ENCODE assay signal across 11 cellular contexts in the genomic region with DNA sequence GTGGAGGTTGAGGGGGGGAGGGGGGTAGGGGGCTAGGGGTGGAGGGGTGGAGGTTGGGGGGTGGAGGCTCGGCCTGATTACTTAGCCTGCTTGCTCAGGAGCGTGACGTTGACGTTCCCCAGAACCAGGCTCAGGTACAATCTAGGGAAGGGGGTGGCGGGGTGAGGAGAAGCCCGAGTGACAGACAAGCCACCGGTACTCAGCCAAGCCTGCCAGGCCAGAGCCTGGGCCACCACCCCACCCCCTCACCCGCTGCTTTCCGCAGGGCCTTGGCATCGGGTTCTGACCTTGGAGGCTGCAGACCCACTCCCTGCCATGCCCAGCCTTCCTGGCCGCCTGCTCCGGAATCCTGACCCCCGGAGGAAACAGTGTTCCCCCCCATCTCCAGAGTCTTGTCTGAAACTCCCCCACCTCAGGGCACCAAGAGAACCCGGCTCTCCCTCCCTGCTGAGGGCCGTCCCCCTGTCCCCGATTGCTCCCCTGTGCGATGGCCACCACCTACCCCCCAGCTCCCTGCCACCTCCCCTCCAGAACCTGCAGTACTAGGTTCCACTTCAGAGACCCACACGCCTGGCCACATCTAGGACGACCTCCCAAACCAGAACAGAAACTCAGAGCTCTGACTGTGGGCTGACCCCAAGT. TPM values are rescaled to one million over a fixed set of nuclear protein-coding genes. Genes with fewer than 3 reads are reported as not detected.
A peak's percentile ranks its signal among the peaks of the same experiment; 100 is the strongest.
DNase-seq lines count a peak whose midpoint lies in the region; ATAC-seq and TF ChIP-seq lines count a peak whose summit lies in the region.
"Had no signal": no experiment of that assay in that cellular context is flagged by ENCODE, and none has a peak within 500 bp of the region (broad histone marks: within the 10 kb centered on the region; RNA-seq: fewer than 3 reads in every experiment).

No MANE protein-coding gene starts in this region.

- H3F3A ChIP-seq in SK-N-SH (replicated peaks; ENCODE audit: insufficient read depth), result peaks cover 6% of the 10 kb centered on the region

- H3K36me3 ChIP-seq in SK-N-SH (replicated peaks in 1 of 2; ENCODE audit: control insufficient read depth in 1 of 2, insufficient read depth in 2 of 2, low read length in 1 of 2) (peaks cover 6 to 37% of the 10 kb centered on the region in 2 experiments), upper lobe of right lung (peaks cover 37% of the 10 kb centered on the region)

- peaks cover 3% of the 10 kb centered on the region for H3K27me3 Mint-ChIP-seq in neural crest cell (ENCODE audit: low read depth)

- H3K27ac ChIP-seq in SK-N-SH (ENCODE audit: low read depth in 2 of 2, low read length in 1 of 2) (peak overlapping the region in 1 of 2 experiments; percentile 23; a peak in 1 of 4 replicates), upper lobe of right lung (no peak overlapping the region)
- H3K27ac ChIP-seq: HL-60 had no signal

- intact Hi-C loops in Right ventricle myocardium inferior (cut with DNase I), result loop anchor here (1.0 kb wide), 1 partner anchor 39 kb away; no protein-coding TSS in a partner anchor
- intact Hi-C loops in upper lobe of right lung (cut with DNase I), result no loop called here

- WGBS in SK-N-SH (ENCODE audit: low lambda C conversion rate), result 68% methylated on average over 17 of the region's 19 CpGs

- peaks cover 5% of the 10 kb centered on the region for H3K36me3 Mint-ChIP-seq in neural crest cell (ENCODE audit: low read depth)

- ATAC-seq in SK-N-SH treated with all-trans-retinoic acid at 6 μM for 48 hours (no peak), Right ventricle myocardium inferior (peak; percentile 66), upper lobe of right lung (peak; percentile 6)

- peaks cover 24% of the 10 kb centered on the region for H3K4me1 Mint-ChIP-seq in neural crest cell

- TF ChIP-seq RAD21 in SK-N-SH (IDR thresholded peaks at IDR 0.05; ENCODE audit: low read length), result no peak

- DNase-seq in SK-N-SH (peak; percentile 75), Right ventricle myocardium inferior (ENCODE audit: missing footprints) (peak; percentile 87), neural crest cell (ENCODE audit: low read depth, low spot score) (no peak), upper lobe of right lung (peak; percentile 66), UCSD-AML1 (lab: John Stamatoyannopoulos, UW; ENCODE audit: unreplicated experiment) (no peak), COLO829 (ENCODE audit: low spot score) (no peak)
- no peak for DNase-seq in activated T-cell treated with anti-CD3 and anti-CD28 coated beads, Interleukin-2, amount 50 U/mL, for 48 hours
- DNase-seq: activated CD4-positive, CD25-positive, alpha-beta regulatory T cell treated with anti-CD3 and anti-CD28 coated beads, Interleukin-2, amount 50 U/mL, for 72 hours; NCI-H345 had no signal

- H3K4me3 ChIP-seq in SK-N-SH (ENCODE audit: low read depth in 2 of 2, low read length in 1 of 2) (no peak overlapping the region), upper lobe of right lung (no peak overlapping the region)

- H3K4me3 Mint-ChIP-seq in neural crest cell, result peak overlapping the region; percentile 29

- H3K4me2 ChIP-seq in SK-N-SH, result no peak overlapping the region

- H2AFZ ChIP-seq in SK-N-SH (ENCODE audit: low read depth), result no peak overlapping the region

- no peak for TF ChIP-seq EP300 in SK-N-SH (IDR thresholded peaks at IDR 0.05; ENCODE audit: borderline replicate concordance in 1 of 2, low read depth in 1 of 2, low read length in 1 of 2)

- no peak for TF ChIP-seq CTCF in SK-N-SH (IDR thresholded peaks at IDR 0.05)
- TF ChIP-seq CTCF in neural crest cell (conservative IDR thresholded peaks at IDR 0.05), result no peak
- no peak for TF ChIP-seq CTCF in upper lobe of right lung (IDR thresholded peaks at IDR 0.05)

- peaks cover 6 to 21% of the 10 kb centered on the region in 2 experiments; a peak in 2 of 4 replicates for H3K4me1 ChIP-seq in SK-N-SH (ENCODE audit: control insufficient read depth in 1 of 2, insufficient read depth in 2 of 2, low read depth in 1 of 2, low read length in 1 of 2)
- peaks cover 8% of the 10 kb centered on the region for H3K4me1 ChIP-seq in upper lobe of right lung

- 0 out of 2 replicates have a peak, but pooled peaks cover 5% of the 10 kb centered on the region for H3K79me2 ChIP-seq in SK-N-SH (ENCODE audit: insufficient read depth)

- no peaks in the 10 kb centered on the region for H3K27me3 ChIP-seq in SK-N-SH (ENCODE audit: insufficient read depth)
- no peaks in the 10 kb centered on the region for H3K27me3 ChIP-seq in upper lobe of right lung

- H3K9me2 ChIP-seq in SK-N-SH, result no peaks in the 10 kb centered on the region

- no peak overlapping the region for H3K27ac Mint-ChIP-seq in neural crest cell (ENCODE audit: unreplicated experiment)

- H3K9me3 Mint-ChIP-seq in neural crest cell, result no peaks in the 10 kb centered on the region

- H3K9me3 ChIP-seq in SK-N-SH, result no peaks in the 10 kb centered on the region
- H3K9me3 ChIP-seq in upper lobe of right lung, result no peaks in the 10 kb centered on the region

- POLR2A ChIA-PET in SK-N-SH (lab: Yijun Ruan, JAX), result no interaction called here

- CTCF ChIA-PET in SK-N-SH (lab: Yijun Ruan, JAX), result interaction anchor here (1.1 to 9.4 kb wide), 4 partner anchors 10 to 213 kb away, joined by 3 to 56 read pairs (median 6); no protein-coding TSS in a partner anchor

- no peak overlapping the region for H3K9ac ChIP-seq in SK-N-SH

- H4K20me1 ChIP-seq in SK-N-SH (ENCODE audit: insufficient read depth), result no peaks in the 10 kb centered on the region

TF ChIP-seq in SK-N-SH, 30 proteins besides CTCF, POLR2A, EP300 and RAD21:
- TF ChIP-seq CHD2 (IDR thresholded peaks at IDR 0.05; ENCODE audit: low read length, partially characterized antibody) (no peak), FOXM1 (IDR thresholded peaks at IDR 0.05; ENCODE audit: low read depth) (no peak), NRF1 (IDR thresholded peaks at IDR 0.05; ENCODE audit: low read depth, low read length) (no peak)
- TF ChIP-seq, protein P1, sequence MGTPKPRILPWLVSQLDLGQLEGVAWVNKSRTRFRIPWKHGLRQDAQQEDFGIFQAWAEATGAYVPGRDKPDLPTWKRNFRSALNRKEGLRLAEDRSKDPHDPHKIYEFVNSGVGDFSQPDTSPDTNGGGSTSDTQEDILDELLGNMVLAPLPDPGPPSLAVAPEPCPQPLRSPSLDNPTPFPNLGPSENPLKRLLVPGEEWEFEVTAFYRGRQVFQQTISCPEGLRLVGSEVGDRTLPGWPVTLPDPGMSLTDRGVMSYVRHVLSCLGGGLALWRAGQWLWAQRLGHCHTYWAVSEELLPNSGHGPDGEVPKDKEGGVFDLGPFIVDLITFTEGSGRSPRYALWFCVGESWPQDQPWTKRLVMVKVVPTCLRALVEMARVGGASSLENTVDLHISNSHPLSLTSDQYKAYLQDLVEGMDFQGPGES (IDR thresholded peaks at IDR 0.05; ENCODE audit: low read depth, low read length), result no peak
TF ChIP-seq in SK-N-SH: peak in this region for 0.

TF ChIP-seq in SK-N-SH treated with all-trans-retinoic acid at 6 μM for 48 hours, 23 proteins besides CTCF, POLR2A, EP300 and RAD21:
- TF ChIP-seq, protein P2, sequence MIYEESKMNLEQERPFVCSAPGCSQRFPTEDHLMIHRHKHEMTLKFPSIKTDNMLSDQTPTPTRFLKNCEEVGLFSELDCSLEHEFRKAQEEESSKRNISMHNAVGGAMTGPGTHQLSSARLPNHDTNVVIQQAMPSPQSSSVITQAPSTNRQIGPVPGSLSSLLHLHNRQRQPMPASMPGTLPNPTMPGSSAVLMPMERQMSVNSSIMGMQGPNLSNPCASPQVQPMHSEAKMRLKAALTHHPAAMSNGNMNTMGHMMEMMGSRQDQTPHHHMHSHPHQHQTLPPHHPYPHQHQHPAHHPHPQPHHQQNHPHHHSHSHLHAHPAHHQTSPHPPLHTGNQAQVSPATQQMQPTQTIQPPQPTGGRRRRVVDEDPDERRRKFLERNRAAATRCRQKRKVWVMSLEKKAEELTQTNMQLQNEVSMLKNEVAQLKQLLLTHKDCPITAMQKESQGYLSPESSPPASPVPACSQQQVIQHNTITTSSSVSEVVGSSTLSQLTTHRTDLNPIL (CRISPR knock-in tag; IDR thresholded peaks at IDR 0.05; ENCODE audit: low read depth), result no peak
- TF ChIP-seq, protein P3, sequence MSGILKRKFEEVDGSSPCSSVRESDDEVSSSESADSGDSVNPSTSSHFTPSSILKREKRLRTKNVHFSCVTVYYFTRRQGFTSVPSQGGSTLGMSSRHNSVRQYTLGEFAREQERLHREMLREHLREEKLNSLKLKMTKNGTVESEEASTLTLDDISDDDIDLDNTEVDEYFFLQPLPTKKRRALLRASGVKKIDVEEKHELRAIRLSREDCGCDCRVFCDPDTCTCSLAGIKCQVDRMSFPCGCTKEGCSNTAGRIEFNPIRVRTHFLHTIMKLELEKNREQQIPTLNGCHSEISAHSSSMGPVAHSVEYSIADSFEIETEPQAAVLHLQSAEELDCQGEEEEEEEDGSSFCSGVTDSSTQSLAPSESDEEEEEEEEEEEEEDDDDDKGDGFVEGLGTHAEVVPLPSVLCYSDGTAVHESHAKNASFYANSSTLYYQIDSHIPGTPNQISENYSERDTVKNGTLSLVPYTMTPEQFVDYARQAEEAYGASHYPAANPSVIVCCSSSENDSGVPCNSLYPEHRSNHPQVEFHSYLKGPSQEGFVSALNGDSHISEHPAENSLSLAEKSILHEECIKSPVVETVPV (CRISPR knock-in tag; IDR thresholded peaks at IDR 0.05), result no peak
- TF ChIP-seq ESRRG (CRISPR knock-in tag; IDR thresholded peaks at IDR 0.05) (no peak), TCF4 (CRISPR knock-in tag; IDR thresholded peaks at IDR 0.05; ENCODE audit: borderline replicate concordance) (no peak), ZNF565 (CRISPR knock-in tag; conservative IDR thresholded peaks at IDR 0.05; ENCODE audit: low read depth) (no peak), PPARA (CRISPR knock-in tag; IDR thresholded peaks at IDR 0.05; ENCODE audit: borderline replicate concordance) (no peak)

RNA-seq across cellular contexts. Expression of a gene that starts 5.2 kb away (rescaled TPM):
- 59.8 and 95.2 TPM in 2 replicates for polyA plus RNA-seq in SK-N-SH (2012; rRNA removed)
- 26.4 and 50.4 TPM in 2 replicates for polyA plus RNA-seq in SK-N-SH (2012; cell fraction: cytosol; rRNA removed)
- 120 and 190 TPM in 2 replicates for polyA plus RNA-seq in SK-N-SH (2012; cell fraction: nucleus; rRNA removed)
- 109 TPM for total RNA-seq in Right ventricle myocardium inferior
- total RNA-seq in neural crest cell, result 33.4 and 41.8 TPM in 2 replicates
- total RNA-seq in upper lobe of right lung, result 43.9 TPM

RNA-seq across cellular contexts. Expression of a gene that starts 58.6 kb away (rescaled TPM):
- 86.6 and 89.4 TPM in 2 replicates for polyA plus RNA-seq in SK-N-SH (2012; rRNA removed)
- 68.1 and 79.1 TPM in 2 replicates for polyA plus RNA-seq in SK-N-SH (2012; cell fraction: cytosol; rRNA removed)
- 66.0 and 75.5 TPM in 2 replicates for polyA plus RNA-seq in SK-N-SH (2012; cell fraction: nucleus; rRNA removed)
- 21.6 TPM for total RNA-seq in Right ventricle myocardium inferior
- total RNA-seq in neural crest cell, result 33.6 and 38.8 TPM in 2 replicates
- total RNA-seq in upper lobe of right lung, result 20.9 TPM

RNA-seq across cellular contexts. Expression of a gene that starts 58.7 kb away (rescaled TPM):
- 244 and 301 TPM in 2 replicates for polyA plus RNA-seq in SK-N-SH (2012; rRNA removed)
- 157 and 199 TPM in 2 replicates for polyA plus RNA-seq in SK-N-SH (2012; cell fraction: cytosol; rRNA removed)
- polyA plus RNA-seq in SK-N-SH (2012; cell fraction: nucleus; rRNA removed), result 189 and 235 TPM in 2 replicates
- total RNA-seq in Right ventricle myocardium inferior (688 TPM), neural crest cell (169 and 173 TPM in 2 replicates), upper lobe of right lung (106 TPM)

Comparison
In these comparisons a context has a peak if more than half of its experiments do, and no peak if none do; other contexts are left out.
1. DNase-seq: peak in SK-N-SH (single experiment), Right ventricle myocardium inferior (single experiment) and upper lobe of right lung (single experiment); none in neural crest cell (single experiment), UCSD-AML1 (single experiment), COLO829 (single experiment) and activated T-cell treated with anti-CD3 and anti-CD28 coated beads, Interleukin-2, amount 50 U/mL, for 48 hours (0 of 2).